6 cellular contexts compared by ENCODE assay signal in genomic region chr7:1512781-1513656, GRCh38. TPM values are rescaled to one million over a fixed set of nuclear protein-coding genes. Genes with fewer than 3 reads are reported as not detected.
DNase-seq lines count a peak whose midpoint lies in the region; ATAC-seq and TF ChIP-seq lines count a peak whose summit lies in the region.

No MANE protein-coding gene starts in this region.

- H3K36me3 Mint-ChIP-seq in activated naive CD8-positive, alpha-beta T cell: no peaks in the 10 kb centered on the region

- H3K36me3 ChIP-seq in Karpas-422 (ENCODE audit: insufficient read depth, low read length): no peaks in the 10 kb centered on the region

- H2AFZ ChIP-seq in Karpas-422 (ENCODE audit: low read length): no peak overlapping the region

- H3K9me3 Mint-ChIP-seq in activated naive CD8-positive, alpha-beta T cell (ENCODE audit: low read depth): no peaks in the 10 kb centered on the region

- no peaks in the 10 kb centered on the region for H3K9me3 ChIP-seq in Karpas-422 (ENCODE audit: low read length)

- peak overlapping the region; percentile 28 for H3K27ac Mint-ChIP-seq in activated naive CD8-positive, alpha-beta T cell

- no peak for ATAC-seq in GM21717 (IDR thresholded peaks at IDR 0.05; ENCODE audit: unreplicated experiment)

- peak overlapping the region; percentile 27 for H3K4me3 Mint-ChIP-seq in activated naive CD8-positive, alpha-beta T cell

- H3K27ac ChIP-seq in Karpas-422 (ENCODE audit: low read length): no peak overlapping the region

- no peak overlapping the region for H3K4me3 ChIP-seq in AG10803 (ENCODE audit: low read length)
- H3K4me3 ChIP-seq in Karpas-422 (ENCODE audit: low read length): no peak overlapping the region

- no peaks in the 10 kb centered on the region for H3K27me3 Mint-ChIP-seq in activated naive CD8-positive, alpha-beta T cell

- no peak overlapping the region for H3K9ac ChIP-seq in Karpas-422 (ENCODE audit: low read length)

- DNase-seq in AG10803 (ENCODE audit: low read depth) (peak; percentile 67), Karpas-422 (peak; percentile 55), medulla oblongata (ENCODE audit: extremely low spot score) (peak; percentile 65), NCI-H524 (lab: John Stamatoyannopoulos, UW) (no peak)

- H3K4me1 ChIP-seq in Karpas-422 (ENCODE audit: low read length): peaks cover 5% of the 10 kb centered on the region; the same call in 1 of the 2 replicates

- peaks cover 34% of the 10 kb centered on the region for H3K4me1 Mint-ChIP-seq in activated naive CD8-positive, alpha-beta T cell (ENCODE audit: low read depth)

- no peaks in the 10 kb centered on the region for H3K9me2 ChIP-seq in Karpas-422 (replicated peaks; ENCODE audit: insufficient read depth, low read length)

- TF ChIP-seq CTCF in AG10803 (conservative IDR thresholded peaks at IDR 0.05; ENCODE audit: low read length): no peak

- H3K4me2 ChIP-seq in Karpas-422 (ENCODE audit: low read depth, low read length, poor library complexity, severe bottlenecking): no peak overlapping the region

- H4K20me1 ChIP-seq in Karpas-422 (ENCODE audit: insufficient read depth, low read depth, low read length): no peaks in the 10 kb centered on the region

- no peaks in the 10 kb centered on the region for H3K27me3 ChIP-seq in Karpas-422 (ENCODE audit: low read length)

- H3K79me2 ChIP-seq in Karpas-422 (ENCODE audit: low read length): no peaks in the 10 kb centered on the region

RNA-seq across cellular contexts. Expression of gene INTS1, which starts 8.8 kb away (rescaled TPM):
- 25.7 and 42.1 TPM in 2 replicates for total RNA-seq in Karpas-422 (2014; rRNA removed; shearing (Covaris generic); ENCODE audit: low replicate concordance)

RNA-seq across cellular contexts. Expression of gene MAFK, which starts 17.5 kb away (rescaled TPM):
- total RNA-seq in Karpas-422 (2014; rRNA removed; shearing (Covaris generic); ENCODE audit: low replicate concordance): 10.3 and 13.8 TPM in 2 replicates

RNA-seq across cellular contexts. Expression of gene TMEM184A, which starts 43.0 kb away (rescaled TPM):
- total RNA-seq in Karpas-422 (2014; rRNA removed; shearing (Covaris generic); ENCODE audit: low replicate concordance): not detected in 2 replicates

RNA-seq across cellular contexts. Expression of gene MICALL2, which starts 53.7 kb away (rescaled TPM):
- not detected in 2 replicates for total RNA-seq in Karpas-422 (2014; rRNA removed; shearing (Covaris generic); ENCODE audit: low replicate concordance)

RNA-seq across cellular contexts. Expression of gene PSMG3, which starts 56.8 kb away (rescaled TPM):
- 29.9 and 70.4 TPM in 2 replicates for total RNA-seq in Karpas-422 (2014; rRNA removed; shearing (Covaris generic); ENCODE audit: low replicate concordance)

Comparison
In these comparisons a context has a peak if more than half of its experiments do, and no peak if none do; other contexts are left out.
1. DNase-seq: peak in AG10803 (single experiment), Karpas-422 (single experiment) and medulla oblongata (single experiment); none in NCI-H524 (0 of 2).